In genomic region chr3:9398715-9399708, GRCh38 we compare ENCODE assay signal across 8 cellular contexts. TPM values are rescaled to one million over a fixed set of nuclear protein-coding genes. Genes with fewer than 3 reads are reported as not detected.
DNase-seq lines count a peak whose midpoint lies in the region; ATAC-seq, FAIRE-seq and TF ChIP-seq lines count a peak whose summit lies in the region.

No MANE protein-coding gene starts in this region.

- H3K4me3 ChIP-seq in choroid plexus epithelial cell (ENCODE audit: low read depth, low read length) (peak overlapping the region; percentile 98), transverse colon (peak overlapping the region; percentile 75 to 98 (median 88))

- H3K27me3 ChIP-seq in transverse colon: no peaks in the 10 kb centered on the region

- no peak for TF ChIP-seq EP300 in transverse colon (IDR thresholded peaks at IDR 0.05; ENCODE audit: low read depth)

- H3K9me3 ChIP-seq in transverse colon: no peaks in the 10 kb centered on the region

- intact Hi-C loops in transverse colon (cut with DNase I; ENCODE audit: low total_unique reads): no loop called here

- DNase-seq in AML-193 (lab: John Stamatoyannopoulos, UW) (peak; percentile 61 to 66), GM19239 (ENCODE audit: insufficient read length, low spot score) (no peak), RKO (ENCODE audit: low spot score) (peak; percentile 73), choroid plexus epithelial cell (ENCODE audit: low read depth) (peak; percentile 80), medulla oblongata (ENCODE audit: extremely low spot score) (peak; percentile 44), transverse colon (no peak), GDM1 (lab: John Stamatoyannopoulos, UW) (no peak)

- peaks cover 0 to 7% (median 0%) of the 10 kb centered on the region in 4 donors for H3K36me3 ChIP-seq in transverse colon

- peak overlapping the region; percentile 98 to 99 (median 98) for H3K27ac ChIP-seq in transverse colon

- peaks cover 54 to 71% (median 64%) of the 10 kb centered on the region in 4 donors for H3K4me1 ChIP-seq in transverse colon

- ATAC-seq in HG03095 (IDR thresholded peaks at IDR 0.05; ENCODE audit: unreplicated experiment): no peak

- FAIRE-seq in GM19239 (lab: Jason Lieb, UNC): peak; percentile 4

- TF ChIP-seq POLR2A in transverse colon (IDR thresholded peaks at IDR 0.05): no peak

- no peak for TF ChIP-seq CTCF in choroid plexus epithelial cell (conservative IDR thresholded peaks at IDR 0.05; ENCODE audit: low read depth, low read length)
- no peak for TF ChIP-seq CTCF in transverse colon (IDR thresholded peaks at IDR 0.05)

- 1 to 2% methylated on average over 9 of the region's 9 CpGs for WGBS in transverse colon (ENCODE audit: low coverage in 1 of 2), 2 donors

- in situ Hi-C loops in transverse colon (cut with MboI; ENCODE audit: low pct_ligation_motif_present in 1 of 4, low pct_unique_long_range_greater_than_20kb in 1 of 4, low sequenced_read_pairs in 3 of 4): no loop called here

RNA-seq across cellular contexts. Expression of gene SETD5, which starts 1.6 kb away (rescaled TPM):
- 100 to 1,000 TPM in 3 of 4 donors, 10 to 100 TPM in 1; 70.6 to 161 (median 129) TPM for total RNA-seq in transverse colon

RNA-seq across cellular contexts. Expression of gene THUMPD3, which starts 36.2 kb away (rescaled TPM):
- total RNA-seq in transverse colon: 10 to 100 TPM in 3 of 4 donors, 1 to 10 TPM in 1; 5.4 to 26.9 (median 19.4) TPM

Comparison
In these comparisons a context has a peak if more than half of its experiments do, and no peak if none do; other contexts are left out.
1. DNase-seq: peak in AML-193 (2 of 2), RKO (single experiment), choroid plexus epithelial cell (single experiment) and medulla oblongata (single experiment); none in GM19239 (single experiment), transverse colon (single experiment) and GDM1 (single experiment).